Comparison of ENCODE assay signal across 25 cellular contexts in the genomic region with DNA sequence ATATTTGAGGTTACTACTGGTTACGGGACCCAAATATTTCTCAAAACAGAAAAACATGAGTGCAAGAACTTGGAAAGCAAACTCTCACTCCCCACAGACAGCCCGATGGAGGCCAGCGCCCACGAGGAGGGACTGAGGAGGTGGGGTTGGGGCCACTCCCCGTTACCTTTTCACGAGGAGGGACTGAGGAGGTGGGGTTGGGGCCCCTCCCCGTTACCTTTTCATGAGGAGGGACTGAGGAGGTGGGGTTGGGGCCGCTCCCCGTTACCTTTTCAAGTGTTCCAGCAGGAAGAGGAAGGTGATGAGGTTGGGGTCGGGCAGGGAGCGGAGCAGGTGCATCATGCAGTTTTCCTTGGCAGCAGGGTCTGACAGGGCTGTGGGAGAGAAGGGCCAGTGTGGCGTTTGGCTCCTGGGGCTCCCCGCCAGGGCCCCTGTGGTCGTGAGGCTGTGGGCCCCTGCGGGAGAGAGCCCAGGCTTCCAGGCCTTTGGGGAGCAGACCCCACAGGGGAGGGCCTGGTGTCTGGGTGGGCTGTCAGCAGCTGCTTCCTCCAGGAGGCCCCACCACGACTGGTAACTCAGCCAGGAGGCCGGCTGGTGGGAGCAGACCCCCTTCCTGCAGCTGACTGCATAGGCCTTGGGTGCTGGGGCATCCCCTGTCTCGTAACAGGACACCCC. TPM values are rescaled to one million over a fixed set of nuclear protein-coding genes. Genes with fewer than 3 reads are reported as not detected.
DNase-seq lines count a peak whose midpoint lies in the region; ATAC-seq and TF ChIP-seq lines count a peak whose summit lies in the region.
"Had no signal": no experiment of that assay in that cellular context is flagged by ENCODE, and none has a peak within 500 bp of the region (broad histone marks: within the 10 kb centered on the region; RNA-seq: fewer than 3 reads in every experiment).

No MANE protein-coding gene starts in this region.

- peaks cover 2% of the 10 kb centered on the region for H3K36me3 ChIP-seq in H7 (replicated peaks; ENCODE audit: control insufficient read depth, insufficient read depth, low read length)

- peaks cover 6% of the 10 kb centered on the region for H3K4me1 ChIP-seq in right cardiac atrium (ENCODE audit: control insufficient read depth, insufficient read depth, low read length)

- no peaks in the 10 kb centered on the region for H3K9me3 ChIP-seq in right cardiac atrium (ENCODE audit: control insufficient read depth, low read length)
- H3K9me3 ChIP-seq: esophagus squamous epithelium, MG63, thyroid gland had no signal

- intact Hi-C loops in right cardiac atrium (cut with DNase I), result loop anchor here in 1 of 4 donors (10.0 kb wide), 1 partner anchor 45 kb away; no protein-coding TSS in a partner anchor

- peak; percentile 55 for DNase-seq in H7
- DNase-seq in right cardiac atrium, result peak in 2 of 3 donors; percentile 45 to 58
- DNase-seq in NCI-H1105 (lab: John Stamatoyannopoulos, UW), result no peak
- DNase-seq in NCI-H526 (lab: John Stamatoyannopoulos, UW), result no peak
- no peak for DNase-seq in NCI-H1048 (lab: John Stamatoyannopoulos, UW)
- DNase-seq: activated CD4-positive, CD25-positive, alpha-beta regulatory T cell treated with anti-CD3 and anti-CD28 coated beads, Interleukin-2, amount 50 U/mL, for 72 hours; activated CD8-positive, alpha-beta T cell treated with anti-CD3 and anti-CD28 coated beads, Interleukin-2, amount 10 ng/mL, durations not matched to agents 7 days and 5 days; dermis blood vessel endothelial cell; DMS53; esophagus squamous epithelium; foreskin melanocyte; kidney glomerular epithelial cell; MG63; NCI-H1417; NCI-H2081; NCI-H526 treated with DMSO at 0.1 percent for 48 hours; NK-92 treated with Interleukin-12 subunit alpha and Interleukin-12 subunit beta, amount 100 ng/mL, for 24 hours; small intestine; stimulated activated naive CD8-positive, alpha-beta T cell treated with anti-CD3 and anti-CD28 coated beads, Interleukin-15, Interleukin-2, amounts not matched to agents 100 U/mL and 50 U/mL, for 24 hours; thyroid gland had no signal

- no peaks in the 10 kb centered on the region for H3K27me3 ChIP-seq in H7 (ENCODE audit: control insufficient read depth, insufficient read depth, low read length)
- H3K27me3 ChIP-seq in right cardiac atrium (ENCODE audit: control insufficient read depth, insufficient read depth), result no peaks in the 10 kb centered on the region
- H3K27me3 ChIP-seq: esophagus squamous epithelium, hepatocyte, MG63, thyroid gland had no signal

- no peak overlapping the region for H3K4me3 ChIP-seq in H7 (ENCODE audit: insufficient read depth, low read depth, low read length)
- no peak overlapping the region for H3K4me3 ChIP-seq in right cardiac atrium (ENCODE audit: low read length)
- H3K4me3 ChIP-seq: esophagus squamous epithelium, hepatocyte, MG63, thyroid gland had no signal

- H3K27ac ChIP-seq in VCaP (peak overlapping the region; percentile 28), right cardiac atrium (ENCODE audit: low read length) (no peak overlapping the region), temporal lobe (ENCODE audit: low read depth, low read length) (peak overlapping the region; percentile 73)
- H3K27ac ChIP-seq: hepatocyte, HL-60, KMS-11, thyroid gland had no signal

- ATAC-seq in right cardiac atrium, result no peak
- ATAC-seq: activated CD8-positive, alpha-beta T cell treated with anti-CD3 and anti-CD28 coated beads, Interleukin-2, amount 10 ng/mL, durations not matched to agents 7 days and 5 days; stimulated activated naive CD8-positive, alpha-beta T cell treated with anti-CD3 and anti-CD28 coated beads, Interleukin-15, Interleukin-2, amounts not matched to agents 100 U/mL and 50 U/mL, for 24 hours had no signal

- TF ChIP-seq CTCF in VCaP (conservative IDR thresholded peaks at IDR 0.05), result no peak

- WGBS in right cardiac atrium, result 75% methylated on average over 18 of the region's 18 CpGs

RNA-seq across cellular contexts. Expression of gene TIMM22, which starts 12.6 kb away (rescaled TPM):
- total RNA-seq in H7 (2014; rRNA removed; shearing (Covaris generic)), result 20.8 and 31.0 TPM in 2 replicates
- total RNA-seq in right cardiac atrium (10 to 100 TPM; 13.9 to 16.1 (median 14.4) TPM), temporal lobe (9.1 TPM)
- polyA plus RNA-seq in right cardiac atrium, result 14.2 TPM

RNA-seq across cellular contexts. Expression of gene NXN, which starts 30.0 kb away (rescaled TPM):
- total RNA-seq in H7 (2014; rRNA removed; shearing (Covaris generic)), result 127 and 142 TPM in 2 replicates
- total RNA-seq in right cardiac atrium (10 to 100 TPM; 14.7 to 21.8 (median 17.3) TPM), temporal lobe (15.0 TPM)
- 11.6 TPM for polyA plus RNA-seq in right cardiac atrium

Comparison
In these comparisons a context has a peak if more than half of its experiments do, and no peak if none do; other contexts are left out.
1. DNase-seq: peak in H7 (single experiment) and right cardiac atrium (2 of 3); none in NCI-H1105 (single experiment), NCI-H526 (0 of 2) and NCI-H1048 (single experiment).